Comparison of ENCODE assay signal across 15 cellular contexts in the genomic region with DNA sequence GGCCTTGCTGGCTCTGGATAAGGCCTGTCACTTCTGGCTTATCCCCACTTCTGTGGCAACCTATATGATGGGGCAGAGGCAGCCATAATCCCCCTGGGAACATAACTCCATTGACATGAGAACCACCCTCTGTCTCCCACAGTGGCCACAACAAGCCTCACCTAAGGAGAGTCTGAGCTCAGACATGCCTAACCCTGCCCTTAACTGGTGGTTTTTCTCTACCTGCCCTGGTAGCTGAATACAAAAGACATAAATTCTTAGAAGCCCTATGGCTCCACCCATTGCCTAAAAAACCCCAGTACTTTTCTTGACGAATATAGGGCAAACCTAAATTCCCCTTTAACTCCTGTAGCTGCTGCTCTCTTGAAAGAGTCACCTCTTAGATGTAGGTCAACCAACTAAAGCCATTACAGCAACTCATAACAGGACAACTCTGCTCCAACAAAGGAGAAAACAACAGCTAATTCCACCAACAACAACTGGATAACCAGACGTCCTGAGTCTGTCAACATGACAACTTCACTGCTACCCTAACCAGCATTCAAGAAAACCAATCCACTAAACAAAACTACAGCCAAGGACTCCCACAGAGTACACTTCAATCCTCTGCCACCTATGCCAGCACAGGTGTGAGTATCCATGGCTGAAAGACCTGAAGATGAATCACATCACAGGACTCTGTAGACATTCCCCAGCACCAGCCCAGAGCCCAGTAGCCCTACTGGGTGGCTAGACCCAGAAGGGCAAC.
DNase-seq lines count a peak whose midpoint lies in the region; ATAC-seq and TF ChIP-seq lines count a peak whose summit lies in the region.
"Had no signal": no experiment of that assay in that cellular context is flagged by ENCODE, and none has a peak within 500 bp of the region (broad histone marks: within the 10 kb centered on the region; RNA-seq: fewer than 3 reads in every experiment).

No MANE protein-coding gene starts in this region.

- no peaks in the 10 kb centered on the region for H3K9me2 ChIP-seq in Karpas-422 (replicated peaks; ENCODE audit: insufficient read depth, low read length)

- no peak overlapping the region for H2AFZ ChIP-seq in Karpas-422 (ENCODE audit: low read length)

- DNase-seq in Karpas-422 (no peak), mesothelial cell of epicardium (ENCODE audit: low spot score in 2 of 2, unreplicated experiment in 2 of 2) (no peak), natural killer cell (no peak)
- DNase-seq in activated T-cell treated with anti-CD3 and anti-CD28 coated beads, Interleukin-2, amount 50 U/mL, for 4 hours, result no peak
- DNase-seq: activated CD4-positive, alpha-beta T cell treated with anti-CD3 and anti-CD28 coated beads for 48 hours; adrenal gland; NCI-H1417; NCI-H510A; T-cell had no signal

- H3K9me3 ChIP-seq in Karpas-422 (ENCODE audit: low read length), result no peaks in the 10 kb centered on the region
- H3K9me3 ChIP-seq: adrenal gland had no signal

- H3K36me3 ChIP-seq in Karpas-422 (ENCODE audit: insufficient read depth, low read length), result no peaks in the 10 kb centered on the region
- H3K36me3 ChIP-seq: adrenal gland had no signal

- H3K36me3 Mint-ChIP-seq in activated T-cell treated with anti-CD3 and anti-CD28 coated beads, Interleukin-2, amount 50 U/mL, for 4 hours (ENCODE audit: insufficient read depth), result peaks cover 2% of the 10 kb centered on the region
- H3K36me3 Mint-ChIP-seq in mesothelial cell of epicardium (peaks cover 19% of the 10 kb centered on the region), natural killer cell (no peaks in the 10 kb centered on the region)
- H3K36me3 Mint-ChIP-seq: CD14-positive monocyte, T-cell had no signal

- no peaks in the 10 kb centered on the region for H4K20me1 ChIP-seq in Karpas-422 (ENCODE audit: insufficient read depth, low read depth, low read length)

- H3K27ac Mint-ChIP-seq in mesothelial cell of epicardium (no peak overlapping the region), natural killer cell (no peak overlapping the region)
- H3K27ac Mint-ChIP-seq: CD14-positive monocyte, T-cell had no signal

- intact Hi-C loops in natural killer cell (cut with micrococcal nuclease), result no loop called here

- H3K4me2 ChIP-seq in Karpas-422 (ENCODE audit: low read depth, low read length, poor library complexity, severe bottlenecking), result no peak overlapping the region

- TF ChIP-seq CTCF in mesothelial cell of epicardium (IDR thresholded peaks at IDR 0.05; ENCODE audit: unreplicated experiment), result no peak
- TF ChIP-seq CTCF in natural killer cell (IDR thresholded peaks at IDR 0.05), result no peak

- no peak overlapping the region for H3K4me3 ChIP-seq in Karpas-422 (ENCODE audit: low read length)
- H3K4me3 ChIP-seq: adrenal gland had no signal

- no peaks in the 10 kb centered on the region for H3K79me2 ChIP-seq in Karpas-422 (ENCODE audit: low read length)

- no peaks in the 10 kb centered on the region for H3K4me1 ChIP-seq in Karpas-422 (ENCODE audit: low read length)
- H3K4me1 ChIP-seq: adrenal gland had no signal

- no peaks in the 10 kb centered on the region for H3K4me1 Mint-ChIP-seq in activated T-cell treated with anti-CD3 and anti-CD28 coated beads, Interleukin-2, amount 50 U/mL, for 4 hours (ENCODE audit: low read depth)
- no peaks in the 10 kb centered on the region for H3K4me1 Mint-ChIP-seq in mesothelial cell of epicardium
- no peaks in the 10 kb centered on the region for H3K4me1 Mint-ChIP-seq in natural killer cell
- H3K4me1 Mint-ChIP-seq: CD14-positive monocyte, T-cell had no signal

- no peaks in the 10 kb centered on the region for H3K27me3 Mint-ChIP-seq in activated T-cell treated with anti-CD3 and anti-CD28 coated beads, Interleukin-2, amount 50 U/mL, for 4 hours (ENCODE audit: low read depth)
- no peaks in the 10 kb centered on the region for H3K27me3 Mint-ChIP-seq in mesothelial cell of epicardium (ENCODE audit: low read depth)
- no peaks in the 10 kb centered on the region for H3K27me3 Mint-ChIP-seq in natural killer cell (ENCODE audit: low read depth in 2 of 2)
- H3K27me3 Mint-ChIP-seq: T-cell had no signal

- peaks cover 34% of the 10 kb centered on the region for H3K9me3 Mint-ChIP-seq in activated T-cell treated with anti-CD3 and anti-CD28 coated beads, Interleukin-2, amount 50 U/mL, for 4 hours
- H3K9me3 Mint-ChIP-seq in mesothelial cell of epicardium, result peaks cover 48% of the 10 kb centered on the region
- peaks cover 16 to 34% of the 10 kb centered on the region in 2 donors for H3K9me3 Mint-ChIP-seq in natural killer cell

- no peak overlapping the region for H3K4me3 Mint-ChIP-seq in activated T-cell treated with anti-CD3 and anti-CD28 coated beads, Interleukin-2, amount 50 U/mL, for 4 hours
- H3K4me3 Mint-ChIP-seq in mesothelial cell of epicardium, result no peak overlapping the region
- no peak overlapping the region for H3K4me3 Mint-ChIP-seq in natural killer cell
- H3K4me3 Mint-ChIP-seq: CD14-positive monocyte, T-cell had no signal

- H3K27me3 ChIP-seq in Karpas-422 (ENCODE audit: low read length), result no peaks in the 10 kb centered on the region
- H3K27me3 ChIP-seq: adrenal gland had no signal

- H3K27ac ChIP-seq in Karpas-422 (ENCODE audit: low read length), result no peak overlapping the region
- H3K27ac ChIP-seq: adrenal gland had no signal

- no peak overlapping the region for H3K9ac ChIP-seq in Karpas-422 (ENCODE audit: low read length)

- ATAC-seq in GM19351 (IDR thresholded peaks at IDR 0.05; ENCODE audit: unreplicated experiment), result peak; percentile 47
- ATAC-seq in HG02588 (IDR thresholded peaks at IDR 0.05; ENCODE audit: unreplicated experiment), result peak; percentile 56
- peak; percentile 39 for ATAC-seq in HG03159 (IDR thresholded peaks at IDR 0.05; ENCODE audit: unreplicated experiment)
- ATAC-seq in activated T-cell treated with anti-CD3 and anti-CD28 coated beads, Interleukin-2, amount 50 U/mL, for 4 hours, result no peak
- ATAC-seq in natural killer cell, result no peak
- ATAC-seq: HCT116, left lobe of liver, T-cell had no signal

Comparison
In these comparisons a context has a peak if more than half of its experiments do, and no peak if none do; other contexts are left out.
1. ATAC-seq: peak in GM19351 (single experiment), HG02588 (single experiment) and HG03159 (single experiment); none in activated T-cell treated with anti-CD3 and anti-CD28 coated beads, Interleukin-2, amount 50 U/mL, for 4 hours (0 of 2) and natural killer cell (0 of 3).